Comparison of ENCODE assay signal across 20 cellular contexts in genomic region chr10:93493162-93493561, GRCh38. TPM values are rescaled to one million over a fixed set of nuclear protein-coding genes. Genes with fewer than 3 reads are reported as not detected.
DNase-seq lines count a peak whose midpoint lies in the region; ATAC-seq and TF ChIP-seq lines count a peak whose summit lies in the region.
"Had no signal": no experiment of that assay in that cellular context is flagged by ENCODE, and none has a peak within 500 bp of the region (broad histone marks: within the 10 kb centered on the region; RNA-seq: fewer than 3 reads in every experiment).

No MANE protein-coding gene starts in this region.

- peaks cover 18% of the 10 kb centered on the region for H3K27me3 Mint-ChIP-seq in activated naive CD4-positive, alpha-beta T cell treated with anti-CD3 and anti-CD28 coated beads for 36 hours (ENCODE audit: low read depth)
- no peaks in the 10 kb centered on the region for H3K27me3 Mint-ChIP-seq in glutamatergic neuron (ENCODE audit: unreplicated experiment)

- no peak overlapping the region for H3K23ac ChIP-seq in mesendoderm (ENCODE audit: low read length)

- H3K18ac ChIP-seq in mesendoderm (ENCODE audit: low read length) = peak overlapping the region; percentile 72

- H2BK15ac ChIP-seq in mesendoderm (replicated peaks; ENCODE audit: low read depth) = no peak overlapping the region

- H3K27me3 ChIP-seq in brain microvascular endothelial cell (replicated peaks) (no peaks in the 10 kb centered on the region), mesendoderm (ENCODE audit: insufficient read depth, low read length, poor library complexity) (no peaks in the 10 kb centered on the region), right cardiac atrium (ENCODE audit: control insufficient read depth, insufficient read depth) (no peaks in the 10 kb centered on the region)
- H3K27me3 ChIP-seq: BLaER1 had no signal

- TF ChIP-seq CTCF in brain microvascular endothelial cell (IDR thresholded peaks at IDR 0.05; ENCODE audit: low read depth, low read length, missing control alignments) (peak; percentile 9), glutamatergic neuron (IDR thresholded peaks at IDR 0.05; ENCODE audit: partially characterized antibody, unreplicated experiment) (no peak)

- in situ Hi-C loops in brain microvascular endothelial cell (cut with HindIII; ENCODE audit: low pct_ligation_motif_present, low sequenced_read_pairs) = loop anchor here (25.0 kb wide), 1 partner anchor 131 kb away; no protein-coding TSS in a partner anchor

- intact Hi-C loops in activated naive CD4-positive, alpha-beta T cell treated with anti-CD3 and anti-CD28 coated beads for 36 hours (cut with micrococcal nuclease) = loop anchor here (10.0 kb wide), 2 partner anchors 498 to 1052 kb away; partner anchors contain the start of gene HELLS
- intact Hi-C loops in right cardiac atrium (cut with DNase I) = no loop called here

- peak overlapping the region; percentile 5 for H4K5ac ChIP-seq in mesendoderm (ENCODE audit: low read length)

- no peaks in the 10 kb centered on the region for H3K9me3 Mint-ChIP-seq in activated naive CD4-positive, alpha-beta T cell treated with anti-CD3 and anti-CD28 coated beads for 36 hours
- peaks cover 3% of the 10 kb centered on the region for H3K9me3 Mint-ChIP-seq in glutamatergic neuron (ENCODE audit: unreplicated experiment)
- H3K9me3 Mint-ChIP-seq: CD8-positive, alpha-beta T cell had no signal

- H3K36me3 Mint-ChIP-seq in activated naive CD4-positive, alpha-beta T cell treated with anti-CD3 and anti-CD28 coated beads for 36 hours (ENCODE audit: low read depth) = peaks cover 5% of the 10 kb centered on the region
- H3K36me3 Mint-ChIP-seq in glutamatergic neuron (ENCODE audit: unreplicated experiment) = no peaks in the 10 kb centered on the region
- H3K36me3 Mint-ChIP-seq: CD8-positive, alpha-beta T cell had no signal

- H3K4me2 ChIP-seq in mesendoderm (ENCODE audit: low read length) = no peak overlapping the region
- H3K4me2 ChIP-seq: BLaER1 had no signal

- H3K27ac Mint-ChIP-seq in activated naive CD4-positive, alpha-beta T cell treated with anti-CD3 and anti-CD28 coated beads for 36 hours = no peak overlapping the region
- no peak overlapping the region for H3K27ac Mint-ChIP-seq in glutamatergic neuron (ENCODE audit: unreplicated experiment)
- H3K27ac Mint-ChIP-seq: CD8-positive, alpha-beta T cell had no signal

- no peak overlapping the region for H2AK5ac ChIP-seq in mesendoderm (ENCODE audit: low read length)

- no peak overlapping the region for H3K4ac ChIP-seq in mesendoderm (ENCODE audit: low read depth, low read length)

- no peak overlapping the region for H4K8ac ChIP-seq in mesendoderm (ENCODE audit: low read depth, low read length)

- ATAC-seq in right cardiac atrium = no peak
- ATAC-seq: CD8-positive, alpha-beta T cell; K562 had no signal

- no peak overlapping the region for H2BK5ac ChIP-seq in mesendoderm (ENCODE audit: low read length)

- H3K9ac ChIP-seq in mesendoderm (ENCODE audit: low read length) = no peak overlapping the region
- H3K9ac ChIP-seq: BLaER1 had no signal

- no peak overlapping the region for H3K4me3 Mint-ChIP-seq in activated naive CD4-positive, alpha-beta T cell treated with anti-CD3 and anti-CD28 coated beads for 36 hours
- no peak overlapping the region for H3K4me3 Mint-ChIP-seq in glutamatergic neuron (ENCODE audit: unreplicated experiment)
- H3K4me3 Mint-ChIP-seq: CD8-positive, alpha-beta T cell had no signal

- no peaks in the 10 kb centered on the region for H3K79me1 ChIP-seq in mesendoderm (ENCODE audit: low read length)

- peaks cover 10% of the 10 kb centered on the region for H3K4me1 Mint-ChIP-seq in activated naive CD4-positive, alpha-beta T cell treated with anti-CD3 and anti-CD28 coated beads for 36 hours (ENCODE audit: low read depth)
- peaks cover 3% of the 10 kb centered on the region for H3K4me1 Mint-ChIP-seq in glutamatergic neuron (ENCODE audit: low read depth, unreplicated experiment)

- H3K4me1 ChIP-seq in mesendoderm (ENCODE audit: control insufficient read depth, low read depth, low read length) = peaks cover 12% of the 10 kb centered on the region
- H3K4me1 ChIP-seq in right cardiac atrium (ENCODE audit: control insufficient read depth, insufficient read depth, low read length) = no peaks in the 10 kb centered on the region

- H3K4me3 ChIP-seq in brain microvascular endothelial cell (ENCODE audit: low read depth, low read length) (no peak overlapping the region), mesendoderm (ENCODE audit: low read length) (no peak overlapping the region), right cardiac atrium (ENCODE audit: low read length) (no peak overlapping the region)
- H3K4me3 ChIP-seq: BLaER1, K562 had no signal

- H3K56ac ChIP-seq in mesendoderm (ENCODE audit: low read length) = peak overlapping the region; percentile 71

- CTCF ChIA-PET in activated naive CD4-positive, alpha-beta T cell treated with anti-CD3 and anti-CD28 coated beads for 36 hours (lab: Charles Lee) = interaction anchor here (2.1 kb wide), 1 partner anchor 10 kb away, joined by 8 read pairs; no protein-coding TSS in a partner anchor

- no peak overlapping the region for H3K27ac ChIP-seq in brain microvascular endothelial cell
- H3K27ac ChIP-seq in mesendoderm (ENCODE audit: low read depth, low read length) = peak overlapping the region; percentile 42
- H3K27ac ChIP-seq in right cardiac atrium (ENCODE audit: low read length) = no peak overlapping the region
- H3K27ac ChIP-seq: 22Rv1, BLaER1 had no signal

- H3K79me2 ChIP-seq in mesendoderm (ENCODE audit: control insufficient read depth, insufficient read depth, low read length) = peaks cover 10% of the 10 kb centered on the region

- peak; percentile 26 for DNase-seq in DMS53 (lab: John Stamatoyannopoulos, UW)
- DNase-seq in DMS53 treated with DMSO at 0.1 percent for 48 hours (lab: John Stamatoyannopoulos, UW; ENCODE audit: unreplicated experiment) = no peak
- no peak for DNase-seq in brain microvascular endothelial cell
- peak; percentile 91 for DNase-seq in mesendoderm
- DNase-seq in activated naive CD4-positive, alpha-beta T cell treated with anti-CD3 and anti-CD28 coated beads for 36 hours = no peak
- no peak for DNase-seq in glutamatergic neuron
- DNase-seq in activated naive CD4-positive, alpha-beta T cell treated with anti-CD3 and anti-CD28 coated beads, Interleukin-2, amount 50 U/mL, for 16 hours = no peak
- DNase-seq in right cardiac atrium = no peak
- DNase-seq: CD8-positive, alpha-beta T cell; EL; H7; MV-4-11; NCI-H1417 treated with DMSO at 0.1 percent for 48 hours; NCI-H1930; NCI-H526 treated with DMSO at 0.1 percent for 48 hours; NK-92 treated with Interleukin-12 subunit alpha and Interleukin-12 subunit beta, amount 100 ng/mL, for 24 hours; SIG-M5 had no signal

- no peaks in the 10 kb centered on the region for H3K9me3 ChIP-seq in right cardiac atrium (ENCODE audit: control insufficient read depth, low read length)
- H3K9me3 ChIP-seq: BLaER1 had no signal

- H3K36me3 ChIP-seq in brain microvascular endothelial cell (replicated peaks) (no peaks in the 10 kb centered on the region), mesendoderm (ENCODE audit: control insufficient read depth, insufficient read depth, low read length) (no peaks in the 10 kb centered on the region)
- H3K36me3 ChIP-seq: BLaER1 had no signal

- WGBS in mesendoderm (ENCODE audit: extremely low coverage, insufficient coverage, low lambda C conversion rate) = no CpG with 5 or more reads among the region's 3 CpGs
- WGBS in right cardiac atrium = 67% methylated on average over 3 of the region's 3 CpGs

- no peak overlapping the region for H2BK120ac ChIP-seq in mesendoderm (ENCODE audit: low read depth, low read length)

RNA-seq across cellular contexts. Expression of gene CEP55, which starts 3.2 kb away (rescaled TPM):
- polyA plus RNA-seq in mesendoderm (2013, experiment 1 of 2) = 26.7 TPM
- polyA plus RNA-seq in mesendoderm (2013, experiment 2 of 2) = 27.1 TPM
- 10 to 100 TPM; 64.4 to 68.2 TPM for total RNA-seq in activated naive CD4-positive, alpha-beta T cell treated with anti-CD3 and anti-CD28 coated beads for 36 hours
- total RNA-seq in glutamatergic neuron (ENCODE audit: unreplicated experiment) (6.0 TPM), right cardiac atrium (1 to 10 TPM in 2 of 4 donors, under 1 TPM in 2; 0.19 to 1.6 (median 0.76) TPM)
- polyA plus RNA-seq in right cardiac atrium = 0.11 TPM

RNA-seq across cellular contexts. Expression of gene MYOF, which starts 11.0 kb away (rescaled TPM):
- polyA plus RNA-seq in mesendoderm (2013, experiment 1 of 2) = 2.4 TPM
- polyA plus RNA-seq in mesendoderm (2013, experiment 2 of 2) = 2.5 TPM
- total RNA-seq in activated naive CD4-positive, alpha-beta T cell treated with anti-CD3 and anti-CD28 coated beads for 36 hours = 10 to 100 TPM; 10.4 to 10.5 TPM
- total RNA-seq in glutamatergic neuron (ENCODE audit: unreplicated experiment) (0.42 TPM), right cardiac atrium (10 to 100 TPM; 13.6 to 25.0 (median 16.2) TPM)
- 5.5 TPM for polyA plus RNA-seq in right cardiac atrium
- total RNA-seq: CD8-positive, alpha-beta T cell had no signal

Comparison
In these comparisons a context has a peak if more than half of its experiments do, and no peak if none do; other contexts are left out.
1. DNase-seq: peak in DMS53 (single experiment) and mesendoderm (single experiment); none in DMS53 treated with DMSO at 0.1 percent for 48 hours (single experiment), brain microvascular endothelial cell (single experiment), activated naive CD4-positive, alpha-beta T cell treated with anti-CD3 and anti-CD28 coated beads for 36 hours (single experiment), glutamatergic neuron (single experiment), activated naive CD4-positive, alpha-beta T cell treated with anti-CD3 and anti-CD28 coated beads, Interleukin-2, amount 50 U/mL, for 16 hours (single experiment) and right cardiac atrium (0 of 3).